1 cellular context compared by ENCODE assay signal in the genomic region with DNA sequence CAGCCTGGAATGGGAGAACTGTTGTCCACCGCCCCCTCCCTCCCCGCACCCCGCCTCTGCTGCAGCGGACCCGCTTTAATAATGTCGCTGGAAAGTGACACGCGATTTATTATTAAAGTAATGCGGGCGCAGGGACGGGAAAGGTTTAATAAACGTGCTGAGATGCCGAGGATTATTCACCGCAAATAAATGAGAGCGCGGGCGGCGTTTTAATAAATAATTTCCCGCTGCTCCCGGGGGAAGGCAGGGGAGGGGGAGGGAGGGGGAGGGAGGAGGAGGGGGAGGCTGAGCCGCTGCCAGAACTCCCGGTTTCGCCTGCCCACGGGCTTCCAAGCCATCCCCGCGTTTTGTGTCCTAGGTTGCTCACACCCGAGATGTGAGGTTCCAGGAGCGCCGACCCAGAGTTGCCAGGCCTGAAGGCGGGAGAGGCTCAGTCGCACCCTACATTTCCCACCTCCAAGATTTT.
TF ChIP-seq lines count a peak whose summit lies in the region.

No MANE protein-coding gene starts in this region.

TF ChIP-seq in K562, 482 proteins besides CTCF, POLR2A, EP300 and RAD21:
- TF ChIP-seq ZNF253 (CRISPR knock-in tag; conservative IDR thresholded peaks at IDR 0.05), result no peak
- TF ChIP-seq, protein P1, sequence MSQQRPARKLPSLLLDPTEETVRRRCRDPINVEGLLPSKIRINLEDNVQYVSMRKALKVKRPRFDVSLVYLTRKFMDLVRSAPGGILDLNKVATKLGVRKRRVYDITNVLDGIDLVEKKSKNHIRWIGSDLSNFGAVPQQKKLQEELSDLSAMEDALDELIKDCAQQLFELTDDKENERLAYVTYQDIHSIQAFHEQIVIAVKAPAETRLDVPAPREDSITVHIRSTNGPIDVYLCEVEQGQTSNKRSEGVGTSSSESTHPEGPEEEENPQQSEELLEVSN (IDR thresholded peaks at IDR 0.05; ENCODE audit: borderline replicate concordance in 1 of 2, extremely low read depth in 1 of 2, insufficient read depth in 1 of 2, insufficient read length in 1 of 2, low read depth in 1 of 2, low read length in 1 of 2, poor library complexity in 1 of 2, severe bottlenecking in 1 of 2), result peak in 1 of 2 experiments; percentile 20
TF ChIP-seq in K562: peak in this region for 1.
